In genomic region chr5:91280062-91280941, GRCh38 we compare ENCODE assay signal across 1 cellular context.
A peak's percentile ranks its signal among the peaks of the same experiment; 100 is the strongest.
TF ChIP-seq lines count a peak whose summit lies in the region.

No MANE protein-coding gene starts in this region.

TF ChIP-seq in K562, 482 proteins besides CTCF, POLR2A, EP300 and RAD21 (continued from another document and continues in another):
- TF ChIP-seq ZBTB11 (CRISPR knock-in tag; IDR thresholded peaks at IDR 0.05) (0 out of 6 replicates have a peak, but pooled peaks of 1 of the 3 experiments have one; percentile 32), KLF1 (tag; IDR thresholded peaks at IDR 0.05) (0 out of 2 replicates have a peak, but pooled peaks have one; percentile 30), RBFOX2 (IDR thresholded peaks at IDR 0.05; ENCODE audit: low read depth, low read length) (peak; percentile 89), POLR2B (IDR thresholded peaks at IDR 0.05; ENCODE audit: low read depth, partially characterized antibody) (peak; percentile 64), HDAC1 (IDR thresholded peaks at IDR 0.05) (peak in 1 of 2 experiments; percentile 85; a peak in 2 of 4 replicates), ESRRA (IDR thresholded peaks at IDR 0.05; ENCODE audit: borderline replicate concordance, low read depth) (peak; percentile 34), LEF1 (IDR thresholded peaks at IDR 0.05) (peak; percentile 39; the same call in 1 of the 2 replicates), SREBF2 (CRISPR knock-in tag; IDR thresholded peaks at IDR 0.05) (no peak), ARNT (IDR thresholded peaks at IDR 0.05) (peak in 1 of 2 experiments; percentile 30; a peak in 2 of 4 replicates), GTF2A2 (tag; IDR thresholded peaks at IDR 0.05) (no peak), ZNF407 (IDR thresholded peaks at IDR 0.05; ENCODE audit: low read depth) (no peak), HMGXB4 (CRISPR knock-in tag; IDR thresholded peaks at IDR 0.05) (0 out of 2 replicates have a peak, but pooled peaks have one; percentile 35), ZBED1 (IDR thresholded peaks at IDR 0.05) (peak; percentile 89), NFE2 (IDR thresholded peaks at IDR 0.05; ENCODE audit: low read depth) (peak; percentile 96), ZNF639 (CRISPR knock-in tag; conservative IDR thresholded peaks at IDR 0.05 in 1 of 2, IDR thresholded peaks at IDR 0.05 in 1 of 2) (no peak; a peak in 1 of 4 replicates), ELF1 (tag; IDR thresholded peaks at IDR 0.05) (peak; percentile 81), KDM1A (IDR thresholded peaks at IDR 0.05) (peak; percentile 83 to 84), TBP (optimal IDR thresholded peaks at IDR 0.05; ENCODE audit: low read depth, low read length) (peak; percentile 64), NR2C2 (CRISPR knock-in tag; IDR thresholded peaks at IDR 0.05) (no peak), NR2C2 (tag; IDR thresholded peaks at IDR 0.05) (peak; percentile 94), CBFA2T2 (conservative IDR thresholded peaks at IDR 0.05) (0 out of 2 replicates have a peak, but pooled peaks have one; percentile 6), ZNF133 (CRISPR knock-in tag; IDR thresholded peaks at IDR 0.05) (no peak), FOXK1 (CRISPR knock-in tag; IDR thresholded peaks at IDR 0.05; ENCODE audit: borderline replicate concordance) (0 out of 2 replicates have a peak, but pooled peaks have one; percentile 52), SRF (CRISPR knock-in tag; IDR thresholded peaks at IDR 0.05) (no peak; a peak in 2 of 4 replicates), RB1 (IDR thresholded peaks at IDR 0.05; ENCODE audit: low read depth) (peak; percentile 62; the same call in 1 of the 2 replicates), VEZF1 (CRISPR knock-in tag; IDR thresholded peaks at IDR 0.05) (peak; percentile 71), SMARCE1 (IDR thresholded peaks at IDR 0.05) (peak; percentile 94), TAF9B (IDR thresholded peaks at IDR 0.05; ENCODE audit: partially characterized antibody) (peak; percentile 96), ZNF408 (CRISPR knock-in tag; IDR thresholded peaks at IDR 0.05; ENCODE audit: low read depth) (no peak), CHD2 (IDR thresholded peaks at IDR 0.05; ENCODE audit: low read depth, low read length) (peak; percentile 77; the same call in 1 of the 2 replicates), MTA1 (IDR thresholded peaks at IDR 0.05; ENCODE audit: borderline replicate concordance) (0 out of 2 replicates have a peak, but pooled peaks have one; percentile 36), POLR2AphosphoS5 (IDR thresholded peaks at IDR 0.05; ENCODE audit: control insufficient read depth, insufficient read depth, low read depth, low read length) (peak; percentile 50; the same call in 1 of the 2 replicates), ARID3B (CRISPR knock-in tag; IDR thresholded peaks at IDR 0.05; ENCODE audit: borderline replicate concordance) (no peak), JUNB (CRISPR knock-in tag; conservative IDR thresholded peaks at IDR 0.05) (peak; percentile 99), NBN (IDR thresholded peaks at IDR 0.05; ENCODE audit: low read depth) (peak; percentile 42; the same call in 1 of the 2 replicates), ZEB2 (IDR thresholded peaks at IDR 0.05) (no peak; the same call in 1 of the 2 replicates), EP400 (IDR thresholded peaks at IDR 0.05) (peak; percentile 85), SMARCC2 (IDR thresholded peaks at IDR 0.05; ENCODE audit: low read depth) (peak; percentile 89; the same call in 1 of the 2 replicates), CREBBP (IDR thresholded peaks at IDR 0.05; ENCODE audit: low read depth, low read length) (no peak), HINFP (tag; conservative IDR thresholded peaks at IDR 0.05; ENCODE audit: low read depth) (0 out of 2 replicates have a peak, but pooled peaks have one; percentile 5)
